14 cellular contexts compared by ENCODE assay signal in genomic region chr22:27241430-27242110, GRCh38.
DNase-seq lines count a peak whose midpoint lies in the region; TF ChIP-seq lines count a peak whose summit lies in the region.
"Had no signal": no experiment of that assay in that cellular context is flagged by ENCODE, and none has a peak within 500 bp of the region (broad histone marks: within the 10 kb centered on the region; RNA-seq: fewer than 3 reads in every experiment).

No MANE protein-coding gene starts in this region.

- H3K27me3 ChIP-seq in WERI-Rb-1 (ENCODE audit: insufficient read depth, low read depth, severe bottlenecking), result peaks cover 11% of the 10 kb centered on the region
- H3K27me3 ChIP-seq: upper lobe of left lung had no signal

- H3K4me1 Mint-ChIP-seq in nephron progenitor cell, result peaks cover 83% of the 10 kb centered on the region
- H3K4me1 Mint-ChIP-seq: central memory CD8-positive, alpha-beta T cell; IgD-negative memory B cell had no signal

- H3K4me3 ChIP-seq in AG09309 (ENCODE audit: control insufficient read depth, low read depth, low read length), result no peak overlapping the region
- H3K4me3 ChIP-seq in fibroblast of pulmonary artery (replicated peaks; ENCODE audit: low read depth, low read length), result no peak overlapping the region
- no peak overlapping the region for H3K4me3 ChIP-seq in WERI-Rb-1 (ENCODE audit: low read depth, low read length)
- H3K4me3 ChIP-seq: upper lobe of left lung had no signal

- no peaks in the 10 kb centered on the region for H3K9me3 Mint-ChIP-seq in nephron progenitor cell
- H3K9me3 Mint-ChIP-seq: central memory CD8-positive, alpha-beta T cell had no signal

- no peaks in the 10 kb centered on the region for H3K36me3 ChIP-seq in WERI-Rb-1
- H3K36me3 ChIP-seq: upper lobe of left lung had no signal

- TF ChIP-seq CTCF in AG09309 (IDR thresholded peaks at IDR 0.05; ENCODE audit: control insufficient read depth, insufficient read depth, low read depth, low read length, missing control alignments), result peak; percentile 2
- TF ChIP-seq CTCF in fibroblast of pulmonary artery (IDR thresholded peaks at IDR 0.05; ENCODE audit: low read length, missing control alignments), result no peak
- no peak for TF ChIP-seq CTCF in nephron progenitor cell (IDR thresholded peaks at IDR 0.05)
- TF ChIP-seq CTCF in GM10248 (IDR thresholded peaks at IDR 0.05; ENCODE audit: control extremely low read depth, extremely low read depth, low read depth, missing control alignments), result no peak
- TF ChIP-seq CTCF in WERI-Rb-1 (IDR thresholded peaks at IDR 0.05; ENCODE audit: low read depth, low read length), result no peak

- CTCF ChIA-PET in GM10248 (lab: Yijun Ruan, JAX), result interaction anchor here (0.6 to 1.1 kb wide), 2 partner anchors 9 to 33 kb away, joined by 3 read pairs; no protein-coding TSS in a partner anchor

- POLR2A ChIA-PET in GM10248 (lab: Yijun Ruan, JAX), result no interaction called here

- H3K27ac Mint-ChIP-seq in nephron progenitor cell, result no peak overlapping the region
- H3K27ac Mint-ChIP-seq: IgD-negative memory B cell, natural killer cell had no signal

- H3K9me3 ChIP-seq in WERI-Rb-1 (ENCODE audit: severe bottlenecking), result no peaks in the 10 kb centered on the region
- H3K9me3 ChIP-seq: upper lobe of left lung had no signal

- no peaks in the 10 kb centered on the region for H3K36me3 Mint-ChIP-seq in nephron progenitor cell (ENCODE audit: low read depth)
- H3K36me3 Mint-ChIP-seq: IgD-negative memory B cell, natural killer cell had no signal

- H3K4me3 Mint-ChIP-seq in nephron progenitor cell, result no peak overlapping the region
- H3K4me3 Mint-ChIP-seq: central memory CD8-positive, alpha-beta T cell; IgD-negative memory B cell; natural killer cell had no signal

- H3K27ac ChIP-seq in WERI-Rb-1, result no peak overlapping the region
- H3K27ac ChIP-seq: upper lobe of left lung had no signal

- H3K27me3 Mint-ChIP-seq in nephron progenitor cell (ENCODE audit: low read depth, poor library complexity), result peaks cover 18% of the 10 kb centered on the region

- no peak for DNase-seq in AG09309 (ENCODE audit: low read depth)
- DNase-seq in NCI-H446 (lab: John Stamatoyannopoulos, UW), result peak; percentile 93 to 98
- peak; percentile 44 for DNase-seq in fibroblast of pulmonary artery (ENCODE audit: low read depth)
- DNase-seq in nephron progenitor cell, result peak; percentile 43
- no peak for DNase-seq in NCI-H146 treated with DMSO at 0.1 percent for 48 hours (lab: John Stamatoyannopoulos, UW; ENCODE audit: unreplicated experiment)
- DNase-seq in NCI-H1417 treated with DMSO at 0.1 percent for 48 hours (lab: John Stamatoyannopoulos, UW), result no peak
- DNase-seq in GM10248 (ENCODE audit: extremely low spot score), result no peak
- no peak for DNase-seq in WERI-Rb-1
- DNase-seq: natural killer cell, NCI-H774, T-helper 9 cell had no signal

Comparison
In these comparisons a context has a peak if more than half of its experiments do, and no peak if none do; other contexts are left out.
1. DNase-seq: peak in NCI-H446 (2 of 2), fibroblast of pulmonary artery (single experiment) and nephron progenitor cell (single experiment); none in AG09309 (single experiment), NCI-H146 treated with DMSO at 0.1 percent for 48 hours (single experiment), NCI-H1417 treated with DMSO at 0.1 percent for 48 hours (single experiment), GM10248 (single experiment) and WERI-Rb-1 (single experiment).